16 cellular contexts compared by ENCODE assay signal in the genomic region with DNA sequence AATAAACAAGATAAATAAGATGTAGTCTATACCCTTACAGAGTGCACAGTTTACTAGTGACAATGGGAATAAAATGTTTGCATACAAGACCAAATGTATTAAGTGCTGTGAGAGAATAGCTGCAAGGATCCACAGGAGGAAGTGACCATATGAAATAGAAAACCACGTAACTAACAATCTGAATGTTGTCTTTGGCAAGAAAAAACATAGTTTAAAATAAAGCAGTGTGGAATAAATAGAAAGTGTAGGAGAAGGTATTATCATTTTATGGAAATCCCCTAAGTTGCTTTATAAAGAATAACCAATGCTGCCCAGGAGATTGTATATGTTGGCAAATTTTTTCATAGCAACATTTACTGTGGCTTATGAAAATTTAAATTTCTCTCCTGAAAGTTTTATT.
DNase-seq lines count a peak whose midpoint lies in the region; ATAC-seq and TF ChIP-seq lines count a peak whose summit lies in the region.
"Had no signal": no experiment of that assay in that cellular context is flagged by ENCODE, and none has a peak within 500 bp of the region (broad histone marks: within the 10 kb centered on the region; RNA-seq: fewer than 3 reads in every experiment).

No MANE protein-coding gene starts in this region.

- H3K9me3 ChIP-seq in HCT116 (ENCODE audit: control insufficient read depth in 1 of 2, insufficient read depth in 1 of 2, low read depth in 1 of 2, low read length in 2 of 2) (no peaks in the 10 kb centered on the region), adipocyte (ENCODE audit: control insufficient read depth, low read length) (no peaks in the 10 kb centered on the region), skeletal muscle satellite cell (replicated peaks; ENCODE audit: low read length) (no peaks in the 10 kb centered on the region)

- no peak overlapping the region for H3K4me3 Mint-ChIP-seq in T-cell
- H3K4me3 Mint-ChIP-seq: CD4-positive, alpha-beta T cell had no signal

- H3K36me3 ChIP-seq in HCT116 (ENCODE audit: control insufficient read depth in 1 of 2, insufficient read depth in 2 of 2, low read length in 2 of 2), result no peaks in the 10 kb centered on the region
- no peaks in the 10 kb centered on the region for H3K36me3 ChIP-seq in adipocyte (ENCODE audit: control insufficient read depth, insufficient read depth, low read length, severe bottlenecking)
- no peaks in the 10 kb centered on the region for H3K36me3 ChIP-seq in skeletal muscle satellite cell (ENCODE audit: insufficient read depth, low read length)

- DNase-seq in HCT116 (ENCODE audit: low read depth, low spot score) (no peak), adipocyte (ENCODE audit: low read depth) (peak; percentile 49), fibroblast of pulmonary artery (ENCODE audit: low read depth) (peak; percentile 45), SHP77 treated with DMSO at 0.1 percent for 48 hours (lab: John Stamatoyannopoulos, UW) (no peak), NCI-H2171 (lab: John Stamatoyannopoulos, UW) (no peak), T-cell (no peak)
- DNase-seq: CD4-positive, alpha-beta T cell; DND-41; KBM-7; NCI-H1092 treated with DMSO at 0.1 percent for 48 hours; NCI-H1694; NCI-H446 treated with DMSO at 0.1 percent for 48 hours; NCI-H774; Right ventricle myocardium superior had no signal

- no peaks in the 10 kb centered on the region for H3K27me3 Mint-ChIP-seq in T-cell
- H3K27me3 Mint-ChIP-seq: CD4-positive, alpha-beta T cell had no signal

- H3K4me2 ChIP-seq in HCT116 (ENCODE audit: low read length) (peak overlapping the region; percentile 61), skeletal muscle satellite cell (ENCODE audit: low read length) (peak overlapping the region; percentile 14)

- TF ChIP-seq CTCF in HCT116 (IDR thresholded peaks at IDR 0.05 in 2 of 3, conservative IDR thresholded peaks at IDR 0.05 in 1 of 3; ENCODE audit: borderline replicate concordance in 1 of 3, insufficient read depth in 1 of 3, low read depth in 2 of 3, low read length in 2 of 3), result no peak
- no peak for TF ChIP-seq CTCF in fibroblast of pulmonary artery (IDR thresholded peaks at IDR 0.05; ENCODE audit: low read length, missing control alignments)

- peaks cover 79 to 99% of the 10 kb centered on the region in 2 experiments for H3K4me1 ChIP-seq in HCT116 (ENCODE audit: control insufficient read depth in 1 of 2, insufficient read depth in 2 of 2, low read length in 2 of 2)
- H3K4me1 ChIP-seq in adipocyte (ENCODE audit: control insufficient read depth, insufficient read depth, low read length), result no peaks in the 10 kb centered on the region
- H3K4me1 ChIP-seq in skeletal muscle satellite cell (ENCODE audit: control insufficient read depth, insufficient read depth, low read length), result peaks cover 12% of the 10 kb centered on the region

- RAD21 ChIA-PET in HCT116 (lab: Charles Lee; ENCODE audit: low non-redundant PET in 1 of 2, low total read pairs in 2 of 2, uncharacterized antibody in 2 of 2, unreplicated experiment in 2 of 2), result no interaction called here

- no peaks in the 10 kb centered on the region for H3K4me1 Mint-ChIP-seq in T-cell

- peaks cover 98% of the 10 kb centered on the region for H3K79me2 ChIP-seq in HCT116 (ENCODE audit: insufficient read depth, low read length)

- intact Hi-C loops in HCT116 (cut with micrococcal nuclease), result loop anchor here (5.0 kb wide), 1 partner anchor 119 kb away; no protein-coding TSS in a partner anchor

- H3K4me3 ChIP-seq in HCT116 (replicated peaks in 1 of 2; ENCODE audit: low read depth in 1 of 2, low read length in 2 of 2) (0 out of 4 replicates have a peak overlapping the region, but pooled peaks of 1 of the 2 experiments have one; percentile 2), adipocyte (ENCODE audit: low read length) (no peak overlapping the region), fibroblast of pulmonary artery (replicated peaks; ENCODE audit: low read depth, low read length) (no peak overlapping the region), skeletal muscle satellite cell (ENCODE audit: low read length) (no peak overlapping the region)

- POLR2A ChIA-PET in HCT116 (lab: Charles Lee), result interaction anchor here (0.6 to 3.6 kb wide), 2 partner anchors 11 to 12 kb away, joined by 3 to 17 read pairs; no protein-coding TSS in a partner anchor
- POLR2A ChIA-PET in T-cell (lab: Charles Lee), result no interaction called here

- no TSS peak for BruUV-seq in HCT116 (replicated peaks; lab: Mats Ljungman, UMichigan)

- no peaks in the 10 kb centered on the region for H4K20me1 ChIP-seq in HCT116 (ENCODE audit: insufficient read depth)

- CTCF ChIA-PET in HCT116 (lab: Charles Lee), result no interaction called here
- CTCF ChIA-PET in T-cell (lab: Charles Lee), result no interaction called here

- H3K27ac Mint-ChIP-seq in T-cell, result no peak overlapping the region
- H3K27ac Mint-ChIP-seq: CD4-positive, alpha-beta T cell had no signal

- TF ChIP-seq RAD21 in HCT116 (IDR thresholded peaks at IDR 0.05; ENCODE audit: low read depth), result no peak

- ATAC-seq in HCT116 (no peak), T-cell (replicated peaks in 1 of 4) (no peak)
- ATAC-seq: Panc1 had no signal

- H3K27me3 ChIP-seq in HCT116 (ENCODE audit: insufficient read depth, low read length), result no peaks in the 10 kb centered on the region
- H3K27me3 ChIP-seq in adipocyte (replicated peaks; ENCODE audit: control insufficient read depth, insufficient read depth, low read length), result no peaks in the 10 kb centered on the region
- H3K27me3 ChIP-seq in skeletal muscle satellite cell (ENCODE audit: control insufficient read depth, insufficient read depth, low read length), result no peaks in the 10 kb centered on the region

- peak overlapping the region; percentile 100 for H3K27ac ChIP-seq in HCT116 (ENCODE audit: low read depth, low read length)

- no peaks in the 10 kb centered on the region for H3K36me3 Mint-ChIP-seq in T-cell

- H3K9me3 Mint-ChIP-seq in T-cell, result peaks cover 0 to 7% (median 3%) of the 10 kb centered on the region in 3 donors

- no peak for TF ChIP-seq POLR2A in HCT116 (IDR thresholded peaks at IDR 0.05; ENCODE audit: borderline replicate concordance, extremely low read depth, insufficient read depth, insufficient read length)

- H3K9ac ChIP-seq in HCT116 (ENCODE audit: low read length) (peak overlapping the region; percentile 63), adipocyte (ENCODE audit: low read length) (no peak overlapping the region), skeletal muscle satellite cell (ENCODE audit: low read depth, low read length) (no peak overlapping the region)

- no peak overlapping the region for H2AFZ ChIP-seq in HCT116 (ENCODE audit: low read depth, low read length, poor library complexity, severe bottlenecking)

- no peaks in the 10 kb centered on the region for H3K9me2 ChIP-seq in HCT116 (ENCODE audit: insufficient read depth)

TF ChIP-seq in HCT116, 20 proteins besides CTCF, POLR2A, EP300 and RAD21:
- TF ChIP-seq JUND (IDR thresholded peaks at IDR 0.05) (no peak), SRF (IDR thresholded peaks at IDR 0.05; ENCODE audit: low read depth) (no peak), CEBPB (IDR thresholded peaks at IDR 0.05; ENCODE audit: low read depth) (0 out of 2 replicates have a peak, but pooled peaks have one; percentile 8), MAX (IDR thresholded peaks at IDR 0.05) (no peak)

Comparison
In these comparisons a context has a peak if more than half of its experiments do, and no peak if none do; other contexts are left out.
1. DNase-seq: peak in adipocyte (single experiment) and fibroblast of pulmonary artery (single experiment); none in HCT116 (single experiment), SHP77 treated with DMSO at 0.1 percent for 48 hours (single experiment), NCI-H2171 (single experiment) and T-cell (0 of 34).